Comparison of ENCODE assay signal across 5 cellular contexts in the genomic region with DNA sequence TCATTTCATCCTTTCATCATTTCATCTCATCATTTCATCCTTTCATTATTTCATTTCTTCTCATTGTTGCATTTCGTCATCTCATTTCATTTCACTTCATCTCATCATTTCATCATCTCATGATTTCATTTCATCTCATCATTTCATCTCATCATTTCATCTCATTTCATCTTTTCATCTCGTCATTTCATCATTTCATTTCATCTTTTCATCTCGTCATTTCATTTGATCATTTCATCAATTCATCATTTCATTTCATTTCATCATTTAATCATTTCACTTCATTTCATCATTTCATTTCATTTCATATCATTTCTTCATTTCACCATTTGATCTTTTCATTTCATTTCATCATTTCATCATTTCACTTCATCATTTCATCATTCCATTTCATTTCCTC.
A peak's percentile ranks its signal among the peaks of the same experiment; 100 is the strongest.
DNase-seq lines count a peak whose midpoint lies in the region; ATAC-seq, FAIRE-seq and TF ChIP-seq lines count a peak whose summit lies in the region.
"Not testable (repeated sequence)": the region's sequence is repeated elsewhere in the genome, so short reads cannot be mapped to it uniquely, and the experiment has no call there.

No MANE protein-coding gene starts in this region.

- not testable (repeated sequence) for H3K4me3 ChIP-seq in K562; HepG2 (replicated peaks in 1 of 3; ENCODE audit: insufficient read depth in 1 of 3, low read depth in 2 of 3, low read length in 3 of 3)

- TF ChIP-seq RAD21 in K562 (CRISPR knock-in tag; conservative IDR thresholded peaks at IDR 0.05 in 1 of 2, IDR thresholded peaks at IDR 0.05 in 1 of 2); HepG2 (CRISPR knock-in tag; IDR thresholded peaks at IDR 0.05): not testable (repeated sequence)

- not testable (repeated sequence) for TF ChIP-seq EP300 in K562 (IDR thresholded peaks at IDR 0.05; ENCODE audit: low read length); HepG2 (IDR thresholded peaks at IDR 0.05; ENCODE audit: low read depth in 2 of 2, low read length in 2 of 2); HepG2 (CRISPR knock-in tag; IDR thresholded peaks at IDR 0.05; ENCODE audit: borderline replicate concordance)

- not testable (repeated sequence) for ATAC-seq in K562, HepG2

- TF ChIP-seq CTCF in K562 (IDR thresholded peaks at IDR 0.05 in 2 of 3, conservative IDR thresholded peaks at IDR 0.05 in 1 of 3; ENCODE audit: insufficient read depth in 2 of 3, low read depth in 1 of 3, low read length in 3 of 3); HepG2 (CRISPR knock-in tag; IDR thresholded peaks at IDR 0.05): not testable (repeated sequence)

- DNase-seq in H54 (ENCODE audit: insufficient read length, low spot score); K562 (ENCODE audit: extremely low read depth in 1 of 4, low spot score in 3 of 4); HepG2 (ENCODE audit: low spot score): not testable (repeated sequence)

- not testable (repeated sequence) for H3K9ac ChIP-seq in K562 (ENCODE audit: insufficient read depth in 1 of 2, low read depth in 2 of 2, low read length in 2 of 2); HepG2 (ENCODE audit: insufficient read depth, low read depth, low read length)

- H3K4me1 ChIP-seq in K562 (replicated peaks in 1 of 2; ENCODE audit: control insufficient read depth in 2 of 2, insufficient read depth in 2 of 2, low read length in 2 of 2); HepG2 (ENCODE audit: insufficient read depth, low read length): not testable (repeated sequence)

- CTCF ChIA-PET in K562 (lab: Yijun Ruan, JAX; ENCODE audit: low intra/inter-chr PET ratio), result interaction anchor here (0.6 kb wide), 1 partner anchor 1373 kb away, joined by 4 read pairs; no protein-coding TSS in a partner anchor
- CTCF ChIA-PET in HepG2 (lab: Yijun Ruan, JAX; ENCODE audit: low intra/inter-chr PET ratio, low total read pairs), result not testable (repeated sequence)

- H3K27ac ChIP-seq in K562 (ENCODE audit: extremely low read depth, low read depth, low read length); HepG2 (ENCODE audit: extremely low read length, insufficient read depth, low read length): not testable (repeated sequence)

- H2AFZ ChIP-seq in K562 (ENCODE audit: low read depth, low read length); HepG2 (ENCODE audit: low read length): not testable (repeated sequence)

- H3K36me3 ChIP-seq in K562 (ENCODE audit: control insufficient read depth, insufficient read depth, low read length); HepG2 (replicated peaks in 1 of 2; ENCODE audit: control insufficient read depth in 1 of 2, insufficient read depth in 2 of 2, low read length in 2 of 2): not testable (repeated sequence)

- intact Hi-C loops in K562 (cut with micrococcal nuclease); HepG2 (cut with micrococcal nuclease; ENCODE audit: unreplicated experiment): not testable (repeated sequence)

- POLR2A ChIA-PET in K562 (lab: Yijun Ruan, JAX); HepG2 (lab: Yijun Ruan, JAX): not testable (repeated sequence)

- H3K4me2 ChIP-seq in K562 (ENCODE audit: insufficient read depth, low read length); HepG2 (ENCODE audit: low read depth, low read length): not testable (repeated sequence)

- H3K9me3 ChIP-seq in K562 (replicated peaks; ENCODE audit: control insufficient read depth, insufficient read depth, low read depth, low read length); HepG2 (ENCODE audit: low read length): not testable (repeated sequence)

- H3K79me2 ChIP-seq in K562 (ENCODE audit: control insufficient read depth, insufficient read depth, low read length); HepG2 (ENCODE audit: insufficient read depth, low read length): not testable (repeated sequence)

- not testable (repeated sequence) for TF ChIP-seq POLR2A in H54 (IDR thresholded peaks at IDR 0.05; ENCODE audit: low read depth, low read length); K562 (conservative IDR thresholded peaks at IDR 0.05); HepG2 (IDR thresholded peaks at IDR 0.05; ENCODE audit: insufficient read depth in 1 of 2, low read depth in 2 of 2, low read length in 2 of 2)

- BruUV-seq in K562 (replicated peaks; lab: Mats Ljungman, UMichigan); HepG2 (replicated peaks; lab: Mats Ljungman, UMichigan): not testable (repeated sequence)

- not testable (repeated sequence) for H3K27me3 ChIP-seq in K562 (ENCODE audit: control insufficient read depth in 2 of 2, insufficient read depth in 2 of 2, low read length in 2 of 2); HepG2 (ENCODE audit: control insufficient read depth in 1 of 2, insufficient read depth in 2 of 2, low read length in 2 of 2)

- in situ Hi-C loops in K562 (cut with MboI); HepG2 (cut with HindIII; ENCODE audit: extremely low pct_ligation_motif_present, low pct_unique_long_range_greater_than_20kb): not testable (repeated sequence)

- peak; percentile 73 for FAIRE-seq in A204.1 (lab: Jason Lieb, UNC)
- peak; percentile 82 for FAIRE-seq in H54 (lab: Jason Lieb, UNC)
- FAIRE-seq in TTC549 (lab: Jason Lieb, UNC), result peak; percentile 69
- FAIRE-seq in K562 (lab: Jason Lieb, UNC); HepG2 (lab: Jason Lieb, UNC): not testable (repeated sequence)

- WGBS in K562 (ENCODE audit: insufficient coverage, low coverage, missing lambda C conversion rate), result 0% methylated on average over 1 of the region's 3 CpGs
- 2% methylated on average over 3 of the region's 3 CpGs for WGBS in HepG2 (ENCODE audit: low lambda C conversion rate)

- not testable (repeated sequence) for H4K20me1 ChIP-seq in K562 (replicated peaks; ENCODE audit: control insufficient read depth, insufficient read depth, low read length); HepG2 (ENCODE audit: insufficient read depth, low read length)

- not testable (repeated sequence) for H3K9me1 ChIP-seq in K562 (ENCODE audit: control insufficient read depth, insufficient read depth, low read length)

TF ChIP-seq in K562, 482 proteins besides CTCF, POLR2A, EP300 and RAD21:
- peak; percentile 62 for TF ChIP-seq CEBPB (tag; IDR thresholded peaks at IDR 0.05)
- peak; percentile 42 to 73; a peak in 1 of 4 replicates for TF ChIP-seq TRIM24 (IDR thresholded peaks at IDR 0.05)
- not testable (repeated sequence) for TF ChIP-seq CEBPG (CRISPR knock-in tag; IDR thresholded peaks at IDR 0.05)
- TF ChIP-seq CEBPG (tag; conservative IDR thresholded peaks at IDR 0.05 in 1 of 2, IDR thresholded peaks at IDR 0.05 in 1 of 2), result 0 out of 4 replicates have a peak, but pooled peaks of 1 of the 2 experiments have one; percentile 39
TF ChIP-seq in K562: peak in this region for 3; not testable (repeated sequence) for 479.

TF ChIP-seq in HepG2, 621 proteins besides CTCF, POLR2A, EP300 and RAD21 (continues in another document):
- peak; percentile 75; the same call in 1 of the 2 replicates for TF ChIP-seq ZNF24 (IDR thresholded peaks at IDR 0.05)
- TF ChIP-seq CREB1 (IDR thresholded peaks at IDR 0.05), result peak; percentile 81
- TF ChIP-seq CREB1, FOXA1, ATF7 (CRISPR knock-in tag; IDR thresholded peaks at IDR 0.05): not testable (repeated sequence)
- peak; percentile 12; the same call in 1 of the 2 replicates for TF ChIP-seq FOXA1 (IDR thresholded peaks at IDR 0.05)
- peak; percentile 96 for TF ChIP-seq ATF7 (IDR thresholded peaks at IDR 0.05)
- 0 out of 2 replicates have a peak, but pooled peaks have one; percentile 12 for TF ChIP-seq PLRG1 (conservative IDR thresholded peaks at IDR 0.05)
- TF ChIP-seq TRIM22 (IDR thresholded peaks at IDR 0.05), result 0 out of 2 replicates have a peak, but pooled peaks have one; percentile 29
